In the genomic region with DNA sequence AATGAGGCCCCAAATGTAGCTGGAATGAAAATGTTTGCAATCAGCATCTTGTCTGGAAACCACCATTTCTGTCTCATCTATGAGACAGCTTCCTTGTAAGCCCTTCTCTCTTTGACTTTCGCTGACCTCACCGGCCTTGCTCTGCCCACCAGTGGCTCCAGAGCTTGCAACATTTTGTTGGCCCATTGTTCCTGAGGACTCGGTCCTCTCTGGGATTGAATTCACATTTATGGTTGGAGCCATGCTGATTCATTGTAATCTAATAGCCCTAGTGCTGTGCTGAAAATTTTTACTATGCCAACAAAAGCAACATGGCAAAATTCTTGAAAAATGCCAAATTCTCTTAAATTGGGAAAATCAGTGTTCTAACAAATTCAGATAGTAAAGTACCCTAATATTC, we compare ENCODE assay signal across 27 cellular contexts. TPM values are rescaled to one million over a fixed set of nuclear protein-coding genes. Genes with fewer than 3 reads are reported as not detected.
DNase-seq lines count a peak whose midpoint lies in the region; ATAC-seq, FAIRE-seq and TF ChIP-seq lines count a peak whose summit lies in the region.
"Had no signal": no experiment of that assay in that cellular context is flagged by ENCODE, and none has a peak within 500 bp of the region (broad histone marks: within the 10 kb centered on the region; RNA-seq: fewer than 3 reads in every experiment).

No MANE protein-coding gene starts in this region.

- FAIRE-seq in astrocyte (lab: Jason Lieb, UNC) = no peak
- no peak for FAIRE-seq in D721Med (lab: Jason Lieb, UNC)
- FAIRE-seq: colon, HepG2, kidney had no signal

- H3K4me1 Mint-ChIP-seq in HFFc6 (ENCODE audit: low read depth) (peaks cover 33% of the 10 kb centered on the region), astrocyte (ENCODE audit: low read depth, unreplicated experiment) (peaks cover 8% of the 10 kb centered on the region)
- H3K4me1 Mint-ChIP-seq: activated B cell treated with CpG ODN at 0.5 μM for 24 hours; activated T-helper 17 cell treated with anti-CD3 and anti-CD28 coated beads, Interleukin-2, amount 50 U/mL, for 72 hours; brain; CD8-positive, alpha-beta memory T cell; neural crest cell had no signal

- H2AFZ ChIP-seq in astrocyte (ENCODE audit: low read depth, low read length) = no peak overlapping the region

- ATAC-seq in psoas muscle = no peak
- ATAC-seq: activated T-helper 17 cell treated with anti-CD3 and anti-CD28 coated beads, Interleukin-2, amount 50 U/mL, for 72 hours; HepG2; lower lobe of right lung; mucosa of descending colon had no signal

- H3K36me3 Mint-ChIP-seq in HFFc6 (ENCODE audit: low read depth) (peaks cover 9% of the 10 kb centered on the region), astrocyte (ENCODE audit: low read depth, unreplicated experiment) (peaks cover 3% of the 10 kb centered on the region)

- no peaks in the 10 kb centered on the region for H4K20me1 ChIP-seq in astrocyte (ENCODE audit: insufficient read depth, low read length)

- H3K79me2 ChIP-seq in astrocyte (ENCODE audit: insufficient read depth, low read length) = no peaks in the 10 kb centered on the region

- H3K9me3 Mint-ChIP-seq in HFFc6 (no peaks in the 10 kb centered on the region), astrocyte (ENCODE audit: unreplicated experiment) (no peaks in the 10 kb centered on the region)
- H3K9me3 Mint-ChIP-seq: activated B cell treated with CpG ODN at 0.5 μM for 24 hours; activated T-helper 17 cell treated with anti-CD3 and anti-CD28 coated beads, Interleukin-2, amount 50 U/mL, for 72 hours; brain; CD8-positive, alpha-beta memory T cell; neural crest cell; type B pancreatic cell had no signal

- TF ChIP-seq CTCF in HFFc6 (IDR thresholded peaks at IDR 0.05) (no peak), astrocyte (IDR thresholded peaks at IDR 0.05; ENCODE audit: insufficient read depth, low read depth, low read length) (no peak), fibroblast of the aortic adventitia (IDR thresholded peaks at IDR 0.05; ENCODE audit: insufficient read depth, low read length) (no peak), D721Med (IDR thresholded peaks at IDR 0.05; ENCODE audit: insufficient read depth, missing control alignments) (no peak), psoas muscle (IDR thresholded peaks at IDR 0.05) (no peak), adrenal gland (IDR thresholded peaks at IDR 0.05) (no peak)

- no peaks in the 10 kb centered on the region for H3K9me3 ChIP-seq in astrocyte (ENCODE audit: insufficient read depth, low read depth, low read length)
- no peaks in the 10 kb centered on the region for H3K9me3 ChIP-seq in psoas muscle
- H3K9me3 ChIP-seq in adrenal gland (replicated peaks in 1 of 3) = no peaks in the 10 kb centered on the region
- H3K9me3 ChIP-seq: lower lobe of right lung, mucosa of descending colon had no signal

- no peak overlapping the region for H3K9ac ChIP-seq in astrocyte (ENCODE audit: low read length)

- H3K27ac ChIP-seq in astrocyte (ENCODE audit: low read depth, low read length) (no peak overlapping the region), psoas muscle (no peak overlapping the region), adrenal gland (no peak overlapping the region)
- H3K27ac ChIP-seq: lower lobe of right lung had no signal

- DNase-seq in HFFc6 = no peak
- DNase-seq in astrocyte (ENCODE audit: low read depth) = peak; percentile 29
- peak; percentile 81 for DNase-seq in fibroblast of the aortic adventitia (ENCODE audit: low read depth)
- DNase-seq in smooth muscle cell of the brain vasculature (ENCODE audit: low read depth, low spot score) = peak; percentile 53
- no peak for DNase-seq in D721Med (ENCODE audit: insufficient read length, low spot score)
- no peak for DNase-seq in iPS-NIHi11 (ENCODE audit: low spot score)
- DNase-seq in psoas muscle = no peak
- no peak for DNase-seq in adrenal gland
- DNase-seq: activated B cell treated with CpG ODN at 0.5 μM for 24 hours; activated CD8-positive, alpha-beta memory T cell treated with anti-CD3 and anti-CD28 coated beads, Interleukin-2, amount 50 U/mL, for 4 hours; CD8-positive, alpha-beta memory T cell; effector CD8-positive, alpha-beta T cell; H7; kidney; lower lobe of right lung; mucosa of descending colon; NCI-H1105; NCI-H1930; NCI-H226; NCI-H82 had no signal

- H3K27me3 Mint-ChIP-seq in HFFc6 (ENCODE audit: insufficient read depth) = no peaks in the 10 kb centered on the region; the same call in 1 of the 2 replicates
- H3K27me3 Mint-ChIP-seq in astrocyte (ENCODE audit: low read depth, unreplicated experiment) = no peaks in the 10 kb centered on the region
- H3K27me3 Mint-ChIP-seq: activated B cell treated with CpG ODN at 0.5 μM for 24 hours; activated naive CD8-positive, alpha-beta T cell; activated T-helper 17 cell treated with anti-CD3 and anti-CD28 coated beads, Interleukin-2, amount 50 U/mL, for 72 hours; brain; CD8-positive, alpha-beta memory T cell; type B pancreatic cell had no signal

- intact Hi-C loops in psoas muscle (cut with DNase I) = no loop called here
- intact Hi-C loops in adrenal gland (cut with DNase I) = no loop called here

- H3K36me3 ChIP-seq in astrocyte (ENCODE audit: insufficient read depth, low read length) (no peaks in the 10 kb centered on the region), psoas muscle (ENCODE audit: insufficient read depth in 1 of 2, low read depth in 1 of 2) (peaks cover 0 to 14% of the 10 kb centered on the region in 2 donors), adrenal gland (replicated peaks in 1 of 2) (no peaks in the 10 kb centered on the region)
- H3K36me3 ChIP-seq: lower lobe of right lung had no signal

- 75 to 80% (median 77%) methylated on average over 3 of the region's 3 CpGs for WGBS in psoas muscle, 3 donors
- 83 to 94% (median 93%) methylated on average over 3 of the region's 3 CpGs for WGBS in adrenal gland, 4 donors

- peak overlapping the region; percentile 11; the same call in 1 of the 2 replicates for H3K27ac Mint-ChIP-seq in HFFc6
- no peak overlapping the region for H3K27ac Mint-ChIP-seq in astrocyte (ENCODE audit: unreplicated experiment)
- H3K27ac Mint-ChIP-seq: activated B cell treated with CpG ODN at 0.5 μM for 24 hours; activated naive CD8-positive, alpha-beta T cell; activated T-helper 17 cell treated with anti-CD3 and anti-CD28 coated beads, Interleukin-2, amount 50 U/mL, for 72 hours; brain; type B pancreatic cell had no signal

- no peaks in the 10 kb centered on the region for H3K27me3 ChIP-seq in astrocyte (ENCODE audit: insufficient read depth, low read length)
- no peaks in the 10 kb centered on the region for H3K27me3 ChIP-seq in psoas muscle (ENCODE audit: insufficient read depth in 3 of 3, low read length in 2 of 3)
- H3K27me3 ChIP-seq in adrenal gland = no peaks in the 10 kb centered on the region

- H3K4me2 ChIP-seq in astrocyte (ENCODE audit: low read length) = no peak overlapping the region

- H3K4me1 ChIP-seq in astrocyte (ENCODE audit: insufficient read depth, low read length) (peaks cover 17% of the 10 kb centered on the region), psoas muscle (no peaks in the 10 kb centered on the region), adrenal gland (replicated peaks in 1 of 2) (peaks cover 0 to 7% of the 10 kb centered on the region in 2 donors)
- H3K4me1 ChIP-seq: lower lobe of right lung had no signal

- no peak overlapping the region for H3K4me3 Mint-ChIP-seq in HFFc6
- H3K4me3 Mint-ChIP-seq in astrocyte (ENCODE audit: unreplicated experiment) = no peak overlapping the region
- H3K4me3 Mint-ChIP-seq: activated B cell treated with CpG ODN at 0.5 μM for 24 hours; activated naive CD8-positive, alpha-beta T cell; activated T-helper 17 cell treated with anti-CD3 and anti-CD28 coated beads, Interleukin-2, amount 50 U/mL, for 72 hours; brain; CD8-positive, alpha-beta memory T cell; neural crest cell; type B pancreatic cell had no signal

- H3K4me3 ChIP-seq in astrocyte (ENCODE audit: insufficient read depth, low read depth, low read length) (no peak overlapping the region), fibroblast of the aortic adventitia (ENCODE audit: low read depth, low read length) (no peak overlapping the region), psoas muscle (no peak overlapping the region), adrenal gland (no peak overlapping the region)
- H3K4me3 ChIP-seq: lower lobe of right lung, mucosa of descending colon had no signal

- TF ChIP-seq POLR2A in adrenal gland (IDR thresholded peaks at IDR 0.05) = no peak

RNA-seq across cellular contexts. Expression of gene ABHD5, which starts 37.2 kb away (rescaled TPM):
- total RNA-seq in HFFc6 (2021; fragmentation: NEBNext Ultra II Directional; extraction: Animal tissue kit (Norgen Biotek cat#: 25700)) = 10 to 100 TPM; 16.0 to 25.8 (median 18.1) TPM
- total RNA-seq in astrocyte (15.1 and 18.3 TPM in 2 replicates), fibroblast of the aortic adventitia (ENCODE audit: low replicate concordance) (15.5 and 27.4 TPM in 2 replicates), psoas muscle (10 to 100 TPM; 19.9 to 38.2 (median 25.7) TPM), adrenal gland (10 to 100 TPM; 18.4 to 43.4 (median 22.2) TPM)
- polyA plus RNA-seq in psoas muscle (10 to 100 TPM; 16.1 to 69.4 (median 32.0) TPM), adrenal gland (10 to 100 TPM in 2 of 3 donors, 1 to 10 TPM in 1; 6.1 to 22.1 (median 15.6) TPM)

Comparison
In these comparisons a context has a peak if more than half of its experiments do, and no peak if none do; other contexts are left out.
1. DNase-seq: peak in astrocyte (single experiment), fibroblast of the aortic adventitia (single experiment) and smooth muscle cell of the brain vasculature (single experiment); none in HFFc6 (single experiment), D721Med (single experiment), iPS-NIHi11 (single experiment), psoas muscle (0 of 2) and adrenal gland (0 of 7).